ENCODE assay signal across 23 cellular contexts in genomic region chr22:50686794-50687193, GRCh38. TPM values are rescaled to one million over a fixed set of nuclear protein-coding genes. Genes with fewer than 3 reads are reported as not detected.
"Had no signal": no experiment of that assay in that cellular context is flagged by ENCODE, and none has a peak within 500 bp of the region (broad histone marks: within the 10 kb centered on the region; RNA-seq: fewer than 3 reads in every experiment).

No MANE protein-coding gene starts in this region.

- H3K27ac ChIP-seq: right lobe of liver, skin epidermis, upper lobe of left lung had no signal

- H3K36me3 Mint-ChIP-seq: activated naive CD4-positive, alpha-beta T cell treated with anti-CD3 and anti-CD28 coated beads, Interleukin-2, amount 10 ng/mL, durations not matched to agents 7 days and 5 days; immature natural killer cell; memory B cell had no signal

- H3K4me1 ChIP-seq: right lobe of liver had no signal

- DNase-seq: activated CD4-positive, alpha-beta memory T cell treated with anti-CD3 and anti-CD28 coated beads, Interleukin-2, amount 10 ng/mL, durations not matched to agents 7 days and 5 days; activated CD4-positive, alpha-beta T cell treated with anti-CD3 and anti-CD28 coated beads, Interleukin-2, amount 10 ng/mL, durations not matched to agents 24 days and 14 days; activated naive CD4-positive, alpha-beta T cell treated with anti-CD3 and anti-CD28 coated beads, Interleukin-2, amount 10 ng/mL, durations not matched to agents 7 days and 5 days; activated naive CD8-positive, alpha-beta T cell treated with anti-CD3 and anti-CD28 coated beads, Interleukin-2, amount 50 U/mL, for 24 hours; activated T-cell treated with anti-CD3 and anti-CD28 coated beads, Interleukin-2, amount 50 U/mL, for 48 hours; effector CD4-positive, alpha-beta T cell; erythroblast; foreskin fibroblast; immature natural killer cell; stimulated activated CD4-positive, alpha-beta T cell treated with anti-CD3 and anti-CD28 coated beads, Interleukin-1b, Interleukin-23, amount 100 ng/mL, for 48 hours had no signal

- ATAC-seq: activated naive CD8-positive, alpha-beta T cell treated with anti-CD3 and anti-CD28 coated beads, Interleukin-2, amount 50 U/mL, for 24 hours; SK-N-SH treated with all-trans-retinoic acid at 6 μM for 48 hours; stimulated activated effector memory CD8-positive, alpha-beta T cell treated with anti-CD3 and anti-CD28 coated beads, Interleukin-12 subunit alpha, Interleukin-12 subunit beta, amount 100 ng/mL, for 72 hours had no signal

- H3K9me3 Mint-ChIP-seq: activated naive CD8-positive, alpha-beta T cell treated with anti-CD3 and anti-CD28 coated beads, Interleukin-2, amount 50 U/mL, for 24 hours; memory B cell; stimulated activated effector memory CD8-positive, alpha-beta T cell treated with anti-CD3 and anti-CD28 coated beads, Interleukin-12 subunit alpha, Interleukin-12 subunit beta, amount 100 ng/mL, for 72 hours had no signal

- H3K36me3 ChIP-seq: right lobe of liver had no signal

- H3K27ac Mint-ChIP-seq: activated CD4-positive, alpha-beta memory T cell treated with anti-CD3 and anti-CD28 coated beads, Interleukin-2, amount 10 ng/mL, durations not matched to agents 7 days and 5 days; activated CD4-positive, alpha-beta T cell treated with anti-CD3 and anti-CD28 coated beads, Interleukin-2, amount 10 ng/mL, durations not matched to agents 24 days and 14 days; activated naive CD4-positive, alpha-beta T cell treated with anti-CD3 and anti-CD28 coated beads, Interleukin-2, amount 10 ng/mL, durations not matched to agents 7 days and 5 days; activated naive CD8-positive, alpha-beta T cell treated with anti-CD3 and anti-CD28 coated beads, Interleukin-2, amount 50 U/mL, for 24 hours; memory B cell; nephron; stimulated activated effector memory CD8-positive, alpha-beta T cell treated with anti-CD3 and anti-CD28 coated beads, Interleukin-12 subunit alpha, Interleukin-12 subunit beta, amount 100 ng/mL, for 72 hours had no signal

- H3K4me1 Mint-ChIP-seq: activated naive CD4-positive, alpha-beta T cell treated with anti-CD3 and anti-CD28 coated beads, Interleukin-2, amount 10 ng/mL, durations not matched to agents 7 days and 5 days; activated naive CD8-positive, alpha-beta T cell treated with anti-CD3 and anti-CD28 coated beads, Interleukin-2, amount 50 U/mL, for 24 hours; immature natural killer cell; nephron had no signal

- H3K27me3 ChIP-seq: right lobe of liver, upper lobe of left lung had no signal

- H3K4me3 ChIP-seq: right lobe of liver, skin epidermis had no signal

- H3K9me3 ChIP-seq: right lobe of liver, upper lobe of left lung had no signal

- H3K4me3 Mint-ChIP-seq: activated CD4-positive, alpha-beta memory T cell treated with anti-CD3 and anti-CD28 coated beads, Interleukin-2, amount 10 ng/mL, durations not matched to agents 7 days and 5 days; activated CD4-positive, alpha-beta T cell treated with anti-CD3 and anti-CD28 coated beads, Interleukin-2, amount 10 ng/mL, durations not matched to agents 24 days and 14 days; activated naive CD4-positive, alpha-beta T cell treated with anti-CD3 and anti-CD28 coated beads, Interleukin-2, amount 10 ng/mL, durations not matched to agents 7 days and 5 days; activated naive CD8-positive, alpha-beta T cell treated with anti-CD3 and anti-CD28 coated beads, Interleukin-2, amount 50 U/mL, for 24 hours; immature natural killer cell; memory B cell; nephron; stimulated activated effector memory CD8-positive, alpha-beta T cell treated with anti-CD3 and anti-CD28 coated beads, Interleukin-12 subunit alpha, Interleukin-12 subunit beta, amount 100 ng/mL, for 72 hours had no signal

RNA-seq across cellular contexts. Expression of gene ACR, which starts 51.2 kb away (rescaled TPM):
- total RNA-seq: activated CD4-positive, alpha-beta memory T cell treated with anti-CD3 and anti-CD28 coated beads, Interleukin-2, amount 10 ng/mL, durations not matched to agents 7 days and 5 days; activated CD4-positive, alpha-beta T cell treated with anti-CD3 and anti-CD28 coated beads, Interleukin-2, amount 10 ng/mL, durations not matched to agents 24 days and 14 days; cerebellum; fibroblast of lung; kidney epithelial cell; mononuclear cell; myocyte; T-helper 2 cell treated with Interferon-gamma antibody and Interleukin-4, amounts not matched to agents 100 ng/mL and 5 ng/mL, for 36 hours had no signal
